ENCODE assay signal across 24 cellular contexts in genomic region chr22:48498526-48499331, GRCh38.
DNase-seq lines count a peak whose midpoint lies in the region; ATAC-seq and TF ChIP-seq lines count a peak whose summit lies in the region.
"Had no signal": no experiment of that assay in that cellular context is flagged by ENCODE, and none has a peak within 500 bp of the region (broad histone marks: within the 10 kb centered on the region; RNA-seq: fewer than 3 reads in every experiment).

No MANE protein-coding gene starts in this region.

- no peaks in the 10 kb centered on the region for H3K36me3 Mint-ChIP-seq in chondrocyte (ENCODE audit: low read depth)
- H3K36me3 Mint-ChIP-seq: CD8-positive, alpha-beta memory T cell had no signal

- no peak for TF ChIP-seq POLR2A in spleen (IDR thresholded peaks at IDR 0.05)

- no peaks in the 10 kb centered on the region for H3K27me3 Mint-ChIP-seq in chondrocyte (ENCODE audit: low read depth)

- no peaks in the 10 kb centered on the region for H3K27me3 ChIP-seq in lower lobe of right lung (ENCODE audit: low read depth)
- peaks cover 0 to 53% (median 0%) of the 10 kb centered on the region in 7 donors for H3K27me3 ChIP-seq in spleen (replicated peaks in 1 of 7)

- H3K27ac Mint-ChIP-seq in chondrocyte (ENCODE audit: unreplicated experiment): no peak overlapping the region
- H3K27ac Mint-ChIP-seq: CD8-positive, alpha-beta memory T cell had no signal

- H3K9me3 ChIP-seq in lower lobe of right lung (no peaks in the 10 kb centered on the region), spleen (no peaks in the 10 kb centered on the region)

- peak; percentile 44 for DNase-seq in Right ventricle myocardium inferior (ENCODE audit: missing footprints)
- DNase-seq in left cardiac atrium: no peak
- DNase-seq in chondrocyte (ENCODE audit: low spot score): peak; percentile 66
- peak; percentile 28 for DNase-seq in lower lobe of right lung
- peak; percentile 63 for DNase-seq in spleen
- DNase-seq in NCI-H2171 treated with DMSO at 0.1 percent for 48 hours (lab: John Stamatoyannopoulos, UW): no peak
- DNase-seq in activated gamma-delta T cell treated with Interleukin-2 at 50 U/mL for 16 hours: no peak
- DNase-seq in SW 1271 (lab: John Stamatoyannopoulos, UW): no peak
- DNase-seq: 8988T, Calu3, DMS153, GDM1, GOT3, IMR-90, NCI-H1105, NCI-H146, NCI-H2029, NCI-H446 treated with DMSO at 0.1 percent for 48 hours, NCI-H526 treated with DMSO at 0.1 percent for 48 hours had no signal

- no peak overlapping the region for H3K4me3 Mint-ChIP-seq in chondrocyte (ENCODE audit: unreplicated experiment)
- H3K4me3 Mint-ChIP-seq: CD8-positive, alpha-beta memory T cell had no signal

- no peaks in the 10 kb centered on the region for H3K4me1 Mint-ChIP-seq in chondrocyte (ENCODE audit: low read depth)
- H3K4me1 Mint-ChIP-seq: CD8-positive, alpha-beta memory T cell had no signal

- 59 to 74% (median 68%) methylated on average over 19 to 26 of the region's 26 CpGs for WGBS in spleen, 5 donors

- H3K36me3 ChIP-seq in lower lobe of right lung (no peaks in the 10 kb centered on the region), spleen (no peaks in the 10 kb centered on the region)

- H3K27ac ChIP-seq in lower lobe of right lung: no peak overlapping the region
- no peak overlapping the region for H3K27ac ChIP-seq in spleen
- H3K27ac ChIP-seq: KMS-11, PC-9, RWPE1 had no signal

- no peaks in the 10 kb centered on the region for H3K9me3 Mint-ChIP-seq in chondrocyte (ENCODE audit: low read depth)
- H3K9me3 Mint-ChIP-seq: CD8-positive, alpha-beta memory T cell had no signal

- intact Hi-C loops in Right ventricle myocardium inferior (cut with DNase I): loop anchor here (10.0 kb wide), 1 partner anchor 1654 kb away; no protein-coding TSS in a partner anchor
- intact Hi-C loops in left cardiac atrium (cut with DNase I): no loop called here
- intact Hi-C loops in lower lobe of right lung (cut with DNase I): no loop called here
- intact Hi-C loops in spleen (cut with DNase I; ENCODE audit: low total_unique reads): no loop called here

- TF ChIP-seq CTCF in chondrocyte (IDR thresholded peaks at IDR 0.05) (no peak), lower lobe of right lung (IDR thresholded peaks at IDR 0.05) (no peak), spleen (IDR thresholded peaks at IDR 0.05 in 8 of 11, conservative IDR thresholded peaks at IDR 0.05 in 3 of 11) (no peak)

- H3K4me3 ChIP-seq in lower lobe of right lung (no peak overlapping the region), spleen (no peak overlapping the region)
- H3K4me3 ChIP-seq: PC-9 had no signal

- ATAC-seq in Right ventricle myocardium inferior (no peak), left cardiac atrium (no peak), lower lobe of right lung (no peak)
- ATAC-seq: SK-N-SH treated with all-trans-retinoic acid at 6 μM for 48 hours had no signal

- H3K4me1 ChIP-seq in lower lobe of right lung: no peaks in the 10 kb centered on the region
- no peaks in the 10 kb centered on the region for H3K4me1 ChIP-seq in spleen

Comparison
In these comparisons a context has a peak if more than half of its experiments do, and no peak if none do; other contexts are left out.
1. DNase-seq: peak in Right ventricle myocardium inferior (single experiment), chondrocyte (single experiment), lower lobe of right lung (single experiment) and spleen (single experiment); none in left cardiac atrium (single experiment), NCI-H2171 treated with DMSO at 0.1 percent for 48 hours (single experiment), activated gamma-delta T cell treated with Interleukin-2 at 50 U/mL for 16 hours (single experiment) and SW 1271 (0 of 2).